In genomic region chrX:122245175-122245574, GRCh38 we compare ENCODE assay signal across 40 cellular contexts.
"Had no signal": no experiment of that assay in that cellular context is flagged by ENCODE, and none has a peak within 500 bp of the region (broad histone marks: within the 10 kb centered on the region; RNA-seq: fewer than 3 reads in every experiment).

No MANE protein-coding gene starts in this region.

- H3K4me1 ChIP-seq: adrenal gland, body of pancreas, breast epithelium had no signal

- H3K27ac ChIP-seq: adrenal gland, body of pancreas, brain microvascular endothelial cell, breast epithelium, cardiac muscle cell, WERI-Rb-1 had no signal

- DNase-seq: activated B cell treated with CpG ODN at 0.5 μM for 24 hours; activated CD4-positive, alpha-beta memory T cell treated with anti-CD3 and anti-CD28 coated beads for 36 hours; activated CD4-positive, alpha-beta T cell treated with anti-CD3 and anti-CD28 coated beads for 4 hours; activated CD4-positive, alpha-beta T cell treated with anti-CD3 and anti-CD28 coated beads, Interleukin-2, amount 10 ng/mL, durations not matched to agents 24 days and 14 days; activated CD4-positive, alpha-beta T cell treated with anti-CD3 and anti-CD28 coated beads, Interleukin-2, amount 50 U/mL, for 1 hour; activated CD4-positive, alpha-beta T cell treated with anti-CD3 and anti-CD28 coated beads, Interleukin-2, amount 50 U/mL, for 4 hours; activated CD4-positive, CD25-positive, alpha-beta regulatory T cell treated with anti-CD3 and anti-CD28 coated beads, Interleukin-2, amount 50 U/mL, for 72 hours; activated CD8-positive, alpha-beta memory T cell treated with anti-CD3 and anti-CD28 coated beads, Interleukin-2, amount 50 U/mL, for 4 hours; activated CD8-positive, alpha-beta T cell treated with anti-CD3 and anti-CD28 coated beads for 36 hours; activated effector memory CD4-positive, alpha-beta T cell treated with anti-CD3 and anti-CD28 coated beads, Interleukin-2, amount 50 U/mL, for 16 hours; activated gamma-delta T cell treated with Interleukin-2 at 50 U/mL for 16 hours; activated naive CD4-positive, alpha-beta T cell; activated naive CD4-positive, alpha-beta T cell treated with anti-CD3 and anti-CD28 coated beads for 36 hours; activated naive CD4-positive, alpha-beta T cell treated with anti-CD3 and anti-CD28 coated beads, Interleukin-2, amount 50 U/mL, for 16 hours; activated naive CD8-positive, alpha-beta T cell treated with anti-CD3 and anti-CD28 coated beads for 36 hours; activated T-cell treated with anti-CD3 and anti-CD28 coated beads for 4 hours; activated T-cell treated with anti-CD3 and anti-CD28 coated beads, Interleukin-2, amount 50 U/mL, for 1 hour; activated T-cell treated with anti-CD3 and anti-CD28 coated beads, Interleukin-2, amount 50 U/mL, for 4 hours; activated T-cell treated with anti-CD3 and anti-CD28 coated beads, Interleukin-2, amount 50 U/mL, for 72 hours; adrenal gland; amniotic stem cell; aorta; body of pancreas; brain microvascular endothelial cell; caudate nucleus; cerebellar nuclear complex; T-helper 1 cell; T-helper 2 cell; T-helper 9 cell; WERI-Rb-1 had no signal

- H3K9me3 ChIP-seq: adrenal gland, body of pancreas had no signal

- H3K27ac Mint-ChIP-seq: activated B cell treated with CpG ODN at 0.5 μM for 24 hours; activated CD4-positive, alpha-beta memory T cell treated with anti-CD3 and anti-CD28 coated beads for 36 hours; activated CD4-positive, alpha-beta T cell treated with anti-CD3 and anti-CD28 coated beads, Interleukin-2, amount 10 ng/mL, durations not matched to agents 24 days and 14 days; activated CD8-positive, alpha-beta T cell treated with anti-CD3 and anti-CD28 coated beads for 36 hours; activated naive CD4-positive, alpha-beta T cell treated with anti-CD3 and anti-CD28 coated beads for 36 hours; activated naive CD4-positive, alpha-beta T cell treated with anti-CD3 and anti-CD28 coated beads, Interleukin-2, amount 50 U/mL, for 72 hours; activated naive CD8-positive, alpha-beta T cell treated with anti-CD3 and anti-CD28 coated beads for 36 hours; activated T-cell treated with anti-CD3 and anti-CD28 coated beads, Interleukin-2, amount 50 U/mL, for 72 hours; activated T-helper 1 cell treated with anti-CD3 and anti-CD28 coated beads, Interleukin-12 subunit alpha, Interleukin-12 subunit beta, Interleukin-2, Interleukin-4 antibody, amounts not matched to agents 30 ng/mL and 10 ng/mL and 1 ng/mL, durations not matched to agents 14 hours and 24 hours and 36 hours; activated T-helper 17 cell treated with anti-CD3 and anti-CD28 coated beads, Interleukin-2, amount 50 U/mL, for 72 hours; T-helper 1 cell treated with Interleukin-12 subunit alpha and Interleukin-12 subunit beta and Interleukin-4 antibody, amounts not matched to agents 30 μg/mL and 1 μg/mL, for 36 hours; T-helper 2 cell treated with Interferon-gamma antibody and Interleukin-4, amounts not matched to agents 5 μg/mL and 100 μg/mL, for 36 hours had no signal

- H3K4me3 ChIP-seq: adrenal gland, body of pancreas, breast epithelium, cardiac muscle cell had no signal

- H3K4me1 Mint-ChIP-seq: activated B cell treated with CpG ODN at 0.5 μM for 24 hours; activated CD4-positive, alpha-beta T cell treated with anti-CD3 and anti-CD28 coated beads, Interleukin-2, amount 10 ng/mL, durations not matched to agents 24 days and 14 days; activated naive CD8-positive, alpha-beta T cell treated with anti-CD3 and anti-CD28 coated beads for 36 hours; activated T-helper 17 cell treated with anti-CD3 and anti-CD28 coated beads, Interleukin-2, amount 50 U/mL, for 72 hours; central memory CD8-positive, alpha-beta T cell had no signal

- ATAC-seq: activated CD8-positive, alpha-beta T cell treated with anti-CD3 and anti-CD28 coated beads for 36 hours; activated naive CD4-positive, alpha-beta T cell treated with anti-CD3 and anti-CD28 coated beads, Interleukin-2, amount 50 U/mL, for 72 hours; activated T-cell treated with anti-CD3 and anti-CD28 coated beads, Interleukin-2, amount 50 U/mL, for 4 hours; activated T-cell treated with anti-CD3 and anti-CD28 coated beads, Interleukin-2, amount 50 U/mL, for 72 hours; activated T-helper 17 cell treated with anti-CD3 and anti-CD28 coated beads, Interleukin-2, amount 50 U/mL, for 72 hours; body of pancreas had no signal

- FAIRE-seq: astrocyte, TTC549 had no signal

- H3K36me3 Mint-ChIP-seq: activated CD4-positive, alpha-beta memory T cell treated with anti-CD3 and anti-CD28 coated beads for 36 hours; activated naive CD4-positive, alpha-beta T cell treated with anti-CD3 and anti-CD28 coated beads, Interleukin-2, amount 50 U/mL, for 72 hours; activated naive CD8-positive, alpha-beta T cell treated with anti-CD3 and anti-CD28 coated beads for 36 hours had no signal

- H3K4me3 Mint-ChIP-seq: activated B cell treated with CpG ODN at 0.5 μM for 24 hours; activated CD4-positive, alpha-beta memory T cell treated with anti-CD3 and anti-CD28 coated beads for 36 hours; activated CD4-positive, alpha-beta T cell treated with anti-CD3 and anti-CD28 coated beads, Interleukin-2, amount 10 ng/mL, durations not matched to agents 24 days and 14 days; activated CD8-positive, alpha-beta T cell treated with anti-CD3 and anti-CD28 coated beads for 36 hours; activated naive CD4-positive, alpha-beta T cell treated with anti-CD3 and anti-CD28 coated beads for 36 hours; activated naive CD8-positive, alpha-beta T cell treated with anti-CD3 and anti-CD28 coated beads for 36 hours; activated T-cell treated with anti-CD3 and anti-CD28 coated beads, Interleukin-2, amount 50 U/mL, for 4 hours; activated T-cell treated with anti-CD3 and anti-CD28 coated beads, Interleukin-2, amount 50 U/mL, for 72 hours; activated T-helper 1 cell treated with anti-CD3 and anti-CD28 coated beads, Interleukin-12 subunit alpha, Interleukin-12 subunit beta, Interleukin-2, Interleukin-4 antibody, amounts not matched to agents 30 ng/mL and 10 ng/mL and 1 ng/mL, durations not matched to agents 14 hours and 24 hours and 36 hours; activated T-helper 17 cell treated with anti-CD3 and anti-CD28 coated beads, Interleukin-2, amount 50 U/mL, for 72 hours; central memory CD8-positive, alpha-beta T cell; T-helper 1 cell treated with Interleukin-12 subunit alpha and Interleukin-12 subunit beta and Interleukin-4 antibody, amounts not matched to agents 30 μg/mL and 1 μg/mL, for 36 hours; T-helper 2 cell treated with Interferon-gamma antibody and Interleukin-4, amounts not matched to agents 5 μg/mL and 100 μg/mL, for 36 hours had no signal

- H3K27me3 ChIP-seq: adrenal gland, body of pancreas, brain microvascular endothelial cell, breast epithelium, cardiac muscle cell had no signal

- H3K27me3 Mint-ChIP-seq: activated B cell treated with CpG ODN at 0.5 μM for 24 hours; activated CD4-positive, alpha-beta memory T cell treated with anti-CD3 and anti-CD28 coated beads for 36 hours; activated CD4-positive, alpha-beta T cell treated with anti-CD3 and anti-CD28 coated beads, Interleukin-2, amount 10 ng/mL, durations not matched to agents 24 days and 14 days; activated CD8-positive, alpha-beta T cell treated with anti-CD3 and anti-CD28 coated beads for 36 hours; activated naive CD8-positive, alpha-beta T cell treated with anti-CD3 and anti-CD28 coated beads for 36 hours; activated T-helper 17 cell treated with anti-CD3 and anti-CD28 coated beads, Interleukin-2, amount 50 U/mL, for 72 hours; central memory CD8-positive, alpha-beta T cell had no signal

- H3K9me3 Mint-ChIP-seq: activated B cell treated with CpG ODN at 0.5 μM for 24 hours; activated CD4-positive, alpha-beta memory T cell treated with anti-CD3 and anti-CD28 coated beads for 36 hours; activated CD4-positive, alpha-beta T cell treated with anti-CD3 and anti-CD28 coated beads, Interleukin-2, amount 10 ng/mL, durations not matched to agents 24 days and 14 days; activated CD8-positive, alpha-beta T cell treated with anti-CD3 and anti-CD28 coated beads for 36 hours; activated naive CD4-positive, alpha-beta T cell treated with anti-CD3 and anti-CD28 coated beads for 36 hours; activated naive CD8-positive, alpha-beta T cell treated with anti-CD3 and anti-CD28 coated beads for 36 hours; activated T-cell treated with anti-CD3 and anti-CD28 coated beads, Interleukin-2, amount 50 U/mL, for 4 hours; activated T-helper 1 cell treated with anti-CD3 and anti-CD28 coated beads, Interleukin-12 subunit alpha, Interleukin-12 subunit beta, Interleukin-2, Interleukin-4 antibody, amounts not matched to agents 30 ng/mL and 10 ng/mL and 1 ng/mL, durations not matched to agents 14 hours and 24 hours and 36 hours; activated T-helper 17 cell treated with anti-CD3 and anti-CD28 coated beads, Interleukin-2, amount 50 U/mL, for 72 hours; central memory CD8-positive, alpha-beta T cell; T-helper 1 cell treated with Interleukin-12 subunit alpha and Interleukin-12 subunit beta and Interleukin-4 antibody, amounts not matched to agents 30 μg/mL and 1 μg/mL, for 36 hours; T-helper 2 cell treated with Interferon-gamma antibody and Interleukin-4, amounts not matched to agents 5 μg/mL and 100 μg/mL, for 36 hours had no signal

- H3K36me3 ChIP-seq: adrenal gland, brain microvascular endothelial cell, breast epithelium, cardiac muscle cell, WERI-Rb-1 had no signal
